In genomic region chr6:127547215-127547614, GRCh38 we compare ENCODE assay signal across 8 cellular contexts.
DNase-seq lines count a peak whose midpoint lies in the region; ATAC-seq and TF ChIP-seq lines count a peak whose summit lies in the region.

No MANE protein-coding gene starts in this region.

- DNase-seq in AG09319 (ENCODE audit: extremely low read depth, low read depth), result no peak
- peak; percentile 14 for DNase-seq in RKO (ENCODE audit: low spot score)
- peak in 1 of 2 donors; percentile 9 for DNase-seq in foreskin fibroblast
- no peak for DNase-seq in hippocampal formation (lab: John Stamatoyannopoulos, UW)
- DNase-seq in NCI-H748 (lab: John Stamatoyannopoulos, UW; ENCODE audit: unreplicated experiment), result no peak
- no peak for DNase-seq in GM13976 (ENCODE audit: low spot score)

- in situ Hi-C loops in GM13976 (cut with MboI; ENCODE audit: low sequenced_read_pairs, unreplicated experiment), result loop anchor here (25.0 kb wide), 1 partner anchor 235 kb away; no protein-coding TSS in a partner anchor

- TF ChIP-seq CTCF in AG09319 (IDR thresholded peaks at IDR 0.05; ENCODE audit: low read depth, low read length) (peak; percentile 17), foreskin fibroblast (IDR thresholded peaks at IDR 0.05; ENCODE audit: low read depth, low read length) (peak; percentile 21), GM13976 (IDR thresholded peaks at IDR 0.05; ENCODE audit: borderline replicate concordance, control extremely low read depth, extremely low read depth, insufficient read depth, missing control alignments) (no peak)

- ATAC-seq in GM18861 (IDR thresholded peaks at IDR 0.05; ENCODE audit: unreplicated experiment) (peak; percentile 47), HG02981 (IDR thresholded peaks at IDR 0.05; ENCODE audit: unreplicated experiment) (no peak)

- no peak overlapping the region for H3K4me3 ChIP-seq in foreskin fibroblast (ENCODE audit: low read depth in 1 of 2, low read length in 2 of 2)
